ENCODE assay signal across 15 cellular contexts in genomic region chr3:14555835-14556234, GRCh38. TPM values are rescaled to one million over a fixed set of nuclear protein-coding genes. Genes with fewer than 3 reads are reported as not detected.
DNase-seq lines count a peak whose midpoint lies in the region; ATAC-seq and TF ChIP-seq lines count a peak whose summit lies in the region.
"Had no signal": no experiment of that assay in that cellular context is flagged by ENCODE, and none has a peak within 500 bp of the region (broad histone marks: within the 10 kb centered on the region; RNA-seq: fewer than 3 reads in every experiment).

No MANE protein-coding gene starts in this region.

- ATAC-seq in left colon = peak; percentile 93

- no peak for TF ChIP-seq POLR2A in suprapubic skin (IDR thresholded peaks at IDR 0.05)

- H3K4me1 ChIP-seq in suprapubic skin = peaks cover 21% of the 10 kb centered on the region
- H3K4me1 ChIP-seq: SJCRH30 had no signal

- no peaks in the 10 kb centered on the region for H3K9me3 Mint-ChIP-seq in activated naive CD4-positive, alpha-beta T cell treated with anti-CD3 and anti-CD28 coated beads, Interleukin-2, amount 10 ng/mL, durations not matched to agents 7 days and 5 days
- H3K9me3 Mint-ChIP-seq: brain had no signal

- peaks cover 10% of the 10 kb centered on the region for H3K4me1 Mint-ChIP-seq in activated naive CD4-positive, alpha-beta T cell treated with anti-CD3 and anti-CD28 coated beads, Interleukin-2, amount 10 ng/mL, durations not matched to agents 7 days and 5 days

- peak overlapping the region; percentile 19 for H3K4me3 ChIP-seq in suprapubic skin
- H3K4me3 ChIP-seq: GM23248, SJCRH30 had no signal

- no peaks in the 10 kb centered on the region for H3K36me3 Mint-ChIP-seq in activated naive CD4-positive, alpha-beta T cell treated with anti-CD3 and anti-CD28 coated beads, Interleukin-2, amount 10 ng/mL, durations not matched to agents 7 days and 5 days
- H3K36me3 Mint-ChIP-seq: brain had no signal

- no peak for TF ChIP-seq CTCF in suprapubic skin (IDR thresholded peaks at IDR 0.05)

- WGBS in suprapubic skin = 43% methylated on average over 7 of the region's 22 CpGs

- no peak overlapping the region for H3K27ac ChIP-seq in suprapubic skin
- H3K27ac ChIP-seq: GM23248, SJCRH30 had no signal

- no peak for TF ChIP-seq EP300 in suprapubic skin (IDR thresholded peaks at IDR 0.05)

- intact Hi-C loops in left colon (cut with DNase I, micrococcal nuclease) = no loop called here

- CTCF ChIA-PET in activated naive CD4-positive, alpha-beta T cell treated with anti-CD3 and anti-CD28 coated beads, Interleukin-2, amount 10 ng/mL, durations not matched to agents 7 days and 5 days (lab: Charles Lee) = no interaction called here

- peaks cover 14% of the 10 kb centered on the region for H3K27me3 ChIP-seq in suprapubic skin

- DNase-seq in activated naive CD4-positive, alpha-beta T cell treated with anti-CD3 and anti-CD28 coated beads, Interleukin-2, amount 10 ng/mL, durations not matched to agents 7 days and 5 days = no peak
- no peak for DNase-seq in activated naive CD4-positive, alpha-beta T cell (lab: John Stamatoyannopoulos, UW)
- DNase-seq in astrocyte of the hippocampus (ENCODE audit: low read depth, low spot score) = peak; percentile 6
- DNase-seq in left colon = peak in 1 of 2 donors; percentile 56
- no peak for DNase-seq in suprapubic skin (ENCODE audit: low spot score in 2 of 2)
- DNase-seq in 8988T = no peak
- no peak for DNase-seq in NCI-H2171 treated with DMSO at 0.1 percent for 48 hours (lab: John Stamatoyannopoulos, UW)
- no peak for DNase-seq in mesenteric fat pad (ENCODE audit: low spot score)
- DNase-seq: GM23248; Karpas-422; NCI-H510A; SJCRH30; stimulated activated CD4-positive, alpha-beta T cell treated with anti-CD3 and anti-CD28 coated beads, Interleukin-1b, Interleukin-23, amount 100 ng/mL, for 48 hours had no signal

- H3K27ac Mint-ChIP-seq in activated naive CD4-positive, alpha-beta T cell treated with anti-CD3 and anti-CD28 coated beads, Interleukin-2, amount 10 ng/mL, durations not matched to agents 7 days and 5 days = no peak overlapping the region

- peak overlapping the region; percentile 1 for H3K4me3 Mint-ChIP-seq in activated naive CD4-positive, alpha-beta T cell treated with anti-CD3 and anti-CD28 coated beads, Interleukin-2, amount 10 ng/mL, durations not matched to agents 7 days and 5 days
- H3K4me3 Mint-ChIP-seq: brain had no signal

- peaks cover 76% of the 10 kb centered on the region for H3K27me3 Mint-ChIP-seq in activated naive CD4-positive, alpha-beta T cell treated with anti-CD3 and anti-CD28 coated beads, Interleukin-2, amount 10 ng/mL, durations not matched to agents 7 days and 5 days
- H3K27me3 Mint-ChIP-seq: brain had no signal

- H3K36me3 ChIP-seq in suprapubic skin = no peaks in the 10 kb centered on the region
- H3K36me3 ChIP-seq: SJCRH30 had no signal

- H3K9me3 ChIP-seq in suprapubic skin = no peaks in the 10 kb centered on the region
- H3K9me3 ChIP-seq: SJCRH30 had no signal

RNA-seq across cellular contexts. Expression of gene GRIP2, which starts 15.7 kb away (rescaled TPM):
- total RNA-seq in left colon (1 to 10 TPM in 1 of 2 donors, under 1 TPM in 1; 0.49 to 1.7 TPM), suprapubic skin (1 to 10 TPM in 2 of 4 donors, under 1 TPM in 2; 0.65 to 5.8 (median 3.0) TPM), mesenteric fat pad (0.71 TPM)
- total RNA-seq: activated CD8-positive, alpha-beta memory T cell treated with anti-CD3 and anti-CD28 coated beads for 36 hours had no signal
